In genomic region chr10:112797908-112798307, GRCh38 we compare ENCODE assay signal across 15 cellular contexts.
DNase-seq lines count a peak whose midpoint lies in the region; ATAC-seq, FAIRE-seq and TF ChIP-seq lines count a peak whose summit lies in the region.
"Had no signal": no experiment of that assay in that cellular context is flagged by ENCODE, and none has a peak within 500 bp of the region (broad histone marks: within the 10 kb centered on the region; RNA-seq: fewer than 3 reads in every experiment).

No MANE protein-coding gene starts in this region.

- CTCF ChIA-PET in HCT116 (lab: Charles Lee): no interaction called here
- CTCF ChIA-PET in H1 (lab: Charles Lee; ENCODE audit: partially characterized antibody): interaction anchor here (0.5 kb wide), 1 partner anchor 133 kb away, joined by 3 read pairs; no protein-coding TSS in a partner anchor

- H3K9me3 ChIP-seq in HCT116 (ENCODE audit: control insufficient read depth in 1 of 2, insufficient read depth in 1 of 2, low read depth in 1 of 2, low read length in 2 of 2) (no peaks in the 10 kb centered on the region), H1 (ENCODE audit: insufficient read depth in 2 of 2, low read depth in 1 of 2, low read length in 1 of 2) (no peaks in the 10 kb centered on the region), neural progenitor cell (ENCODE audit: low read depth) (no peaks in the 10 kb centered on the region)

- DNase-seq in HCT116 (ENCODE audit: low read depth, low spot score): no peak
- DNase-seq in H1 (ENCODE audit: low read depth in 1 of 2, low spot score in 2 of 2): peak in 1 of 2 experiments; percentile 54
- no peak for DNase-seq in neural progenitor cell (ENCODE audit: low spot score)
- DNase-seq in stimulated activated CD4-positive, alpha-beta T cell treated with anti-CD3 and anti-CD28 coated beads, Interleukin-4, amount 100 ng/mL, for 4 hours: no peak
- DNase-seq in activated CD4-positive, CD25-positive, alpha-beta regulatory T cell (lab: John Stamatoyannopoulos, UW): no peak
- DNase-seq in COR-L47 (lab: John Stamatoyannopoulos, UW): no peak
- DNase-seq: C1 segment of cervical spinal cord; CD4-positive, alpha-beta T cell; DMS79 had no signal

- intact Hi-C loops in HCT116 (cut with micrococcal nuclease): no loop called here

- RAD21 ChIA-PET in HCT116 (lab: Charles Lee; ENCODE audit: low non-redundant PET in 1 of 2, low total read pairs in 2 of 2, uncharacterized antibody in 2 of 2, unreplicated experiment in 2 of 2): no interaction called here

- H3K56ac ChIP-seq in H1 (replicated peaks; ENCODE audit: insufficient read length, low read depth, low read length): no peak overlapping the region

- no peaks in the 10 kb centered on the region for H3K36me3 Mint-ChIP-seq in neural progenitor cell

- H3K23ac ChIP-seq in H1 (ENCODE audit: insufficient read length): no peak overlapping the region

- peaks cover 42% of the 10 kb centered on the region for H3K4me1 Mint-ChIP-seq in neural progenitor cell
- H3K4me1 Mint-ChIP-seq: B cell had no signal

- no peaks in the 10 kb centered on the region for H3K27me3 Mint-ChIP-seq in neural progenitor cell (ENCODE audit: insufficient read depth, low read depth)
- H3K27me3 Mint-ChIP-seq: B cell; CD4-positive, alpha-beta T cell had no signal

- H3K9ac ChIP-seq in HCT116 (ENCODE audit: low read length) (no peak overlapping the region), H1 (replicated peaks in 1 of 4; ENCODE audit: extremely low read depth in 1 of 4, low read depth in 3 of 4, low read length in 3 of 4) (no peak overlapping the region), neural progenitor cell (no peak overlapping the region)

- H2BK15ac ChIP-seq in H1 (ENCODE audit: low read length): peak overlapping the region; percentile 47

- no peaks in the 10 kb centered on the region for H3K79me1 ChIP-seq in H1 (ENCODE audit: low read depth, low read length)

- H2AFZ ChIP-seq in HCT116 (ENCODE audit: low read depth, low read length, poor library complexity, severe bottlenecking) (no peak overlapping the region), H1 (ENCODE audit: low read length) (no peak overlapping the region), neural progenitor cell (replicated peaks) (no peak overlapping the region)

- peaks cover 6% of the 10 kb centered on the region; the same call in 1 of the 2 replicates for H4K20me1 ChIP-seq in HCT116 (ENCODE audit: insufficient read depth)
- no peaks in the 10 kb centered on the region for H4K20me1 ChIP-seq in H1 (replicated peaks in 1 of 2; ENCODE audit: control insufficient read depth in 1 of 2, insufficient read depth in 2 of 2, low read length in 2 of 2)
- peaks cover 21% of the 10 kb centered on the region for H4K20me1 ChIP-seq in neural progenitor cell (ENCODE audit: low read depth)

- H4K91ac ChIP-seq in H1 (replicated peaks; ENCODE audit: insufficient read length, low read length): no peak overlapping the region

- POLR2A ChIA-PET in HCT116 (lab: Charles Lee) (no interaction called here), H1 (lab: Charles Lee; ENCODE audit: partially characterized antibody) (no interaction called here)

- no TSS peak for BruUV-seq in HCT116 (replicated peaks; lab: Mats Ljungman, UMichigan)

- H3K27ac Mint-ChIP-seq in neural progenitor cell: peak overlapping the region; percentile 72
- H3K27ac Mint-ChIP-seq: B cell; CD4-positive, alpha-beta T cell had no signal

- H2BK5ac ChIP-seq in H1 (ENCODE audit: low read depth, low read length): 0 out of 2 replicates have a peak overlapping the region, but pooled peaks have one; percentile 19

- FAIRE-seq in H1 (lab: Jason Lieb, UNC): no peak
- FAIRE-seq: A204.1, G401.6, GM12891, HepG2 had no signal

- no peak for TF ChIP-seq CTCF in HCT116 (IDR thresholded peaks at IDR 0.05 in 2 of 3, conservative IDR thresholded peaks at IDR 0.05 in 1 of 3; ENCODE audit: borderline replicate concordance in 1 of 3, insufficient read depth in 1 of 3, low read depth in 2 of 3, low read length in 2 of 3)
- TF ChIP-seq CTCF in H1 (IDR thresholded peaks at IDR 0.05; ENCODE audit: control extremely low read depth in 1 of 3, insufficient read depth in 1 of 3, low read depth in 1 of 3, low read length in 3 of 3): no peak
- no peak for TF ChIP-seq CTCF in neural progenitor cell (IDR thresholded peaks at IDR 0.05)

- H3K4me3 Mint-ChIP-seq in neural progenitor cell: no peak overlapping the region
- H3K4me3 Mint-ChIP-seq: B cell; CD4-positive, alpha-beta T cell had no signal

- no peak overlapping the region for H3K14ac ChIP-seq in H1 (ENCODE audit: insufficient read length)

- H3K9me2 ChIP-seq in HCT116 (ENCODE audit: insufficient read depth): no peaks in the 10 kb centered on the region

- WGBS in H1 (ENCODE audit: extremely low coverage in 1 of 2, insufficient coverage in 1 of 2, insufficient read length in 1 of 2, insufficient replicate concordance in 2 of 2, low coverage in 1 of 2, low lambda C conversion rate in 2 of 2, missing lambda C conversion rate in 1 of 2), 2 experiments: 77% methylated on average over 8 of the region's 8 CpGs; no CpG with 5 or more reads in 1 of the 2 experiments

- TF ChIP-seq EP300 in H1 (IDR thresholded peaks at IDR 0.05; ENCODE audit: borderline replicate concordance in 1 of 2, low read depth in 2 of 2, low read length in 2 of 2): no peak

- peaks cover 17% of the 10 kb centered on the region for H3F3A ChIP-seq in neural progenitor cell (ENCODE audit: low read depth)

- H3K27ac ChIP-seq in HCT116 (ENCODE audit: low read depth, low read length): no peak overlapping the region
- no peak overlapping the region for H3K27ac ChIP-seq in H1 (ENCODE audit: low read depth, low read length)
- H3K27ac ChIP-seq in neural progenitor cell: no peak overlapping the region

- ATAC-seq in HCT116 (0 out of 2 replicates have a peak, but pooled peaks have one; percentile 21), GM21360 (IDR thresholded peaks at IDR 0.05; ENCODE audit: unreplicated experiment) (no peak)
- ATAC-seq: HepG2 had no signal

- H2BK120ac ChIP-seq in H1 (replicated peaks; ENCODE audit: low read depth, low read length): no peak overlapping the region

- no peak overlapping the region for H2AK5ac ChIP-seq in H1 (ENCODE audit: low read depth, low read length)

- H3K4me3 ChIP-seq in HCT116 (replicated peaks in 1 of 2; ENCODE audit: low read depth in 1 of 2, low read length in 2 of 2) (no peak overlapping the region), H1 (ENCODE audit: extremely low read depth in 1 of 4, insufficient read depth in 2 of 4, low read depth in 3 of 4, low read length in 4 of 4) (no peak overlapping the region), neural progenitor cell (no peak overlapping the region)

- H3K36me3 ChIP-seq in HCT116 (ENCODE audit: control insufficient read depth in 1 of 2, insufficient read depth in 2 of 2, low read length in 2 of 2) (no peaks in the 10 kb centered on the region), H1 (ENCODE audit: control insufficient read depth in 2 of 4, insufficient read depth in 4 of 4, low read length in 3 of 4) (no peaks in the 10 kb centered on the region), neural progenitor cell (no peaks in the 10 kb centered on the region)

- H2BK12ac ChIP-seq in H1 (ENCODE audit: low read depth, low read length): peak overlapping the region; percentile 51; the same call in 1 of the 2 replicates

- H3K23me2 ChIP-seq in H1 (ENCODE audit: low read depth, low read length): no peaks in the 10 kb centered on the region

- no peak overlapping the region for H3K4ac ChIP-seq in H1 (replicated peaks; ENCODE audit: insufficient read length, low read depth, low read length)

- H4K5ac ChIP-seq in H1 (ENCODE audit: insufficient read length, low read depth, low read length): no peak overlapping the region

- peak overlapping the region; percentile 73; the same call in 1 of the 2 replicates for H3K18ac ChIP-seq in H1 (ENCODE audit: extremely low read depth, low read length)

- H3K27me3 ChIP-seq in HCT116 (ENCODE audit: insufficient read depth, low read length): no peaks in the 10 kb centered on the region
- H3K27me3 ChIP-seq in H1 (replicated peaks in 1 of 4; ENCODE audit: control insufficient read depth in 3 of 4, extremely low read depth in 1 of 4, insufficient read depth in 3 of 4, low read length in 3 of 4): no peaks in the 10 kb centered on the region
- H3K27me3 ChIP-seq in neural progenitor cell: no peaks in the 10 kb centered on the region

- H3K4me1 ChIP-seq in HCT116 (ENCODE audit: control insufficient read depth in 1 of 2, insufficient read depth in 2 of 2, low read length in 2 of 2) (peaks cover 6 to 10% of the 10 kb centered on the region in 2 experiments; a peak in 2 of 4 replicates), H1 (replicated peaks in 1 of 4; ENCODE audit: control insufficient read depth in 3 of 4, insufficient read depth in 4 of 4, low read length in 3 of 4) (peaks cover 5 to 17% (median 10%) of the 10 kb centered on the region in 4 experiments), neural progenitor cell (peaks cover 29% of the 10 kb centered on the region)

- H2BK20ac ChIP-seq in H1 (ENCODE audit: low read length): no peak overlapping the region

- no peak for TF ChIP-seq RAD21 in HCT116 (IDR thresholded peaks at IDR 0.05; ENCODE audit: low read depth)
- peak in 1 of 2 experiments; percentile 17; a peak in 1 of 4 replicates for TF ChIP-seq RAD21 in H1 (IDR thresholded peaks at IDR 0.05 in 1 of 2, conservative IDR thresholded peaks at IDR 0.05 in 1 of 2; ENCODE audit: low read depth in 2 of 2, low read length in 2 of 2)

- no peak overlapping the region for H3K4me2 ChIP-seq in HCT116 (ENCODE audit: low read length)
- peak overlapping the region in 1 of 2 experiments; percentile 6; a peak in 1 of 4 replicates for H3K4me2 ChIP-seq in H1 (ENCODE audit: insufficient read depth in 1 of 2, low read depth in 2 of 2, low read length in 2 of 2)
- H3K4me2 ChIP-seq in neural progenitor cell: peak overlapping the region; percentile 47

- no peaks in the 10 kb centered on the region for H3K9me3 Mint-ChIP-seq in neural progenitor cell
- H3K9me3 Mint-ChIP-seq: CD4-positive, alpha-beta T cell had no signal

- H3K79me2 ChIP-seq in HCT116 (ENCODE audit: insufficient read depth, low read length) (no peaks in the 10 kb centered on the region), H1 (ENCODE audit: control insufficient read depth in 1 of 2, insufficient read depth in 2 of 2, low read length in 2 of 2) (no peaks in the 10 kb centered on the region), neural progenitor cell (ENCODE audit: low read depth) (no peaks in the 10 kb centered on the region)

- TF ChIP-seq POLR2A in HCT116 (IDR thresholded peaks at IDR 0.05; ENCODE audit: borderline replicate concordance, extremely low read depth, insufficient read depth, insufficient read length) (no peak), H1 (IDR thresholded peaks at IDR 0.05; ENCODE audit: control extremely low read depth in 1 of 2, low read depth in 2 of 2, low read length in 2 of 2) (no peak)

- no peak overlapping the region; the same call in 1 of the 2 replicates for H4K8ac ChIP-seq in H1 (ENCODE audit: extremely low read depth, insufficient read depth, low read length)

TF ChIP-seq in HCT116, 20 proteins besides CTCF, POLR2A, EP300 and RAD21 (continues in another document):
- TF ChIP-seq FOSL1 (IDR thresholded peaks at IDR 0.05; ENCODE audit: low read depth) (no peak), ZNF274 (IDR thresholded peaks at IDR 0.05; ENCODE audit: low read depth, low read length) (no peak)

TF ChIP-seq in H1, 55 proteins besides CTCF, POLR2A, EP300 and RAD21 (continues in another document):
- TF ChIP-seq CEBPB (IDR thresholded peaks at IDR 0.05; ENCODE audit: low read depth, low read length) (no peak), SUZ12 (IDR thresholded peaks at IDR 0.05; ENCODE audit: low read length) (no peak)
